20 cellular contexts compared by ENCODE assay signal in genomic region chr10:83050815-83051214, GRCh38.
A peak's percentile ranks its signal among the peaks of the same experiment; 100 is the strongest.
DNase-seq lines count a peak whose midpoint lies in the region; ATAC-seq and TF ChIP-seq lines count a peak whose summit lies in the region.
"Had no signal": no experiment of that assay in that cellular context is flagged by ENCODE, and none has a peak within 500 bp of the region (broad histone marks: within the 10 kb centered on the region; RNA-seq: fewer than 3 reads in every experiment).

No MANE protein-coding gene starts in this region.

- H3K27ac ChIP-seq in RWPE2 (ENCODE audit: poor library complexity, severe bottlenecking): no peak overlapping the region
- no peak overlapping the region for H3K27ac ChIP-seq in foreskin keratinocyte
- H3K27ac ChIP-seq in Karpas-422 (ENCODE audit: low read length): no peak overlapping the region

- ATAC-seq in RWPE2 (ENCODE audit: low read depth) (no peak), foreskin keratinocyte (no peak)
- ATAC-seq: GM23338 had no signal

- no peak overlapping the region for H3K9ac ChIP-seq in Karpas-422 (ENCODE audit: low read length)

- intact Hi-C loops in cardiac septum (cut with DNase I): no loop called here

- H3K27me3 ChIP-seq in BE2C (no peaks in the 10 kb centered on the region), RWPE2 (ENCODE audit: insufficient read depth, poor library complexity, severe bottlenecking) (no peaks in the 10 kb centered on the region), foreskin keratinocyte (no peaks in the 10 kb centered on the region), Karpas-422 (ENCODE audit: low read length) (no peaks in the 10 kb centered on the region)

- no peak overlapping the region for H2AFZ ChIP-seq in Karpas-422 (ENCODE audit: low read length)
- H2AFZ ChIP-seq: GM23338 had no signal

- no peak for DNase-seq in BE2C
- DNase-seq in NAMALWA (ENCODE audit: low spot score): peak; percentile 3
- no peak for DNase-seq in RWPE2 (ENCODE audit: low spot score)
- DNase-seq in foreskin keratinocyte: no peak
- no peak for DNase-seq in cardiac septum (ENCODE audit: low spot score)
- DNase-seq in NCI-H526 (lab: John Stamatoyannopoulos, UW): no peak
- no peak for DNase-seq in NCI-H446 (lab: John Stamatoyannopoulos, UW)
- no peak for DNase-seq in Karpas-422
- DNase-seq: CD4-positive, CD25-positive, alpha-beta regulatory T cell; DMS79; KBM-7; NCI-H1417; NCI-H1694 treated with DMSO at 0.1 percent for 48 hours; NCI-H510A; NCI-H748 treated with DMSO at 0.1 percent for 48 hours; NK-92 treated with Interleukin-12 subunit alpha and Interleukin-12 subunit beta, amount 100 ng/mL, for 24 hours; OCI-M1; SHP77 had no signal

- H3K4me1 ChIP-seq in BE2C (peaks cover 3% of the 10 kb centered on the region; the same call in 1 of the 2 replicates), RWPE2 (ENCODE audit: insufficient read depth, poor library complexity, severe bottlenecking) (no peaks in the 10 kb centered on the region), foreskin keratinocyte (no peaks in the 10 kb centered on the region), Karpas-422 (ENCODE audit: low read length) (no peaks in the 10 kb centered on the region)
- H3K4me1 ChIP-seq: HAP-1 had no signal

- no peaks in the 10 kb centered on the region for H4K20me1 ChIP-seq in Karpas-422 (ENCODE audit: insufficient read depth, low read depth, low read length)

- H3K79me2 ChIP-seq in Karpas-422 (ENCODE audit: low read length): no peaks in the 10 kb centered on the region

- no peaks in the 10 kb centered on the region for H3K9me2 ChIP-seq in Karpas-422 (replicated peaks; ENCODE audit: insufficient read depth, low read length)

- H3K4me3 ChIP-seq in BE2C (ENCODE audit: low read depth, low read length): no peak overlapping the region
- no peak overlapping the region for H3K4me3 ChIP-seq in RWPE2 (ENCODE audit: severe bottlenecking)
- H3K4me3 ChIP-seq in Karpas-422 (ENCODE audit: low read length): no peak overlapping the region
- H3K4me3 ChIP-seq: GM23338, HAP-1 had no signal

- H3K9me3 ChIP-seq in BE2C (no peaks in the 10 kb centered on the region), RWPE2 (ENCODE audit: severe bottlenecking) (no peaks in the 10 kb centered on the region), Karpas-422 (ENCODE audit: low read length) (no peaks in the 10 kb centered on the region)
- H3K9me3 ChIP-seq: HAP-1 had no signal

- TF ChIP-seq CTCF in BE2C (IDR thresholded peaks at IDR 0.05; ENCODE audit: low read depth, low read length) (peak; percentile 31), RWPE2 (IDR thresholded peaks at IDR 0.05; ENCODE audit: poor library complexity, severe bottlenecking) (peak; percentile 17), foreskin keratinocyte (conservative IDR thresholded peaks at IDR 0.05) (peak; percentile 23)

- H3K4me2 ChIP-seq in Karpas-422 (ENCODE audit: low read depth, low read length, poor library complexity, severe bottlenecking): no peak overlapping the region
- H3K4me2 ChIP-seq: GM23338 had no signal

- H3K36me3 ChIP-seq in BE2C (no peaks in the 10 kb centered on the region), RWPE2 (ENCODE audit: low read depth) (no peaks in the 10 kb centered on the region), Karpas-422 (ENCODE audit: insufficient read depth, low read length) (no peaks in the 10 kb centered on the region)
- H3K36me3 ChIP-seq: HAP-1 had no signal
